Comparison of ENCODE assay signal across 13 cellular contexts in genomic region chr9:36935768-36936497, GRCh38.
DNase-seq lines count a peak whose midpoint lies in the region; ATAC-seq, FAIRE-seq and TF ChIP-seq lines count a peak whose summit lies in the region.
"Had no signal": no experiment of that assay in that cellular context is flagged by ENCODE, and none has a peak within 500 bp of the region (broad histone marks: within the 10 kb centered on the region; RNA-seq: fewer than 3 reads in every experiment).

No MANE protein-coding gene starts in this region.

- POLR2A ChIA-PET in activated CD4-positive, alpha-beta T cell treated with anti-CD3 and anti-CD28 coated beads, Interleukin-2, amount 10 ng/mL, durations not matched to agents 7 days and 5 days (lab: Charles Lee) = no interaction called here

- no peak overlapping the region for H4K5ac ChIP-seq in H9 (ENCODE audit: insufficient read length, low read depth, low read length)

- no peaks in the 10 kb centered on the region for H3K27me3 ChIP-seq in vagina
- H3K27me3 ChIP-seq in H9 (ENCODE audit: insufficient read depth, low read length) = no peaks in the 10 kb centered on the region

- no peaks in the 10 kb centered on the region for H3K23me2 ChIP-seq in H9 (ENCODE audit: insufficient read length, low read depth, low read length, poor library complexity, severe bottlenecking)

- H4K8ac ChIP-seq in H9 (replicated peaks; ENCODE audit: insufficient read length, low read depth, low read length) = no peak overlapping the region

- no peak for ATAC-seq in activated CD8-positive, alpha-beta memory T cell treated with anti-CD3 and anti-CD28 coated beads, Interleukin-2, amount 10 ng/mL, durations not matched to agents 7 days and 5 days
- ATAC-seq in HG02623 (IDR thresholded peaks at IDR 0.05; ENCODE audit: unreplicated experiment) (peak; percentile 58), HG03558 (IDR thresholded peaks at IDR 0.05; ENCODE audit: extremely low read depth, unreplicated experiment) (peak; percentile 38)
- ATAC-seq: HepG2 had no signal

- TF ChIP-seq CTCF in vagina (IDR thresholded peaks at IDR 0.05) = no peak
- no peak for TF ChIP-seq CTCF in H9 (conservative IDR thresholded peaks at IDR 0.05)

- CTCF ChIA-PET in activated CD8-positive, alpha-beta memory T cell treated with anti-CD3 and anti-CD28 coated beads, Interleukin-2, amount 10 ng/mL, durations not matched to agents 7 days and 5 days (lab: Charles Lee) = interaction anchor here (1.3 kb wide), 1 partner anchor 9 kb away, joined by 3 read pairs; no protein-coding TSS in a partner anchor
- CTCF ChIA-PET in activated CD4-positive, alpha-beta T cell treated with anti-CD3 and anti-CD28 coated beads, Interleukin-2, amount 10 ng/mL, durations not matched to agents 7 days and 5 days (lab: Charles Lee) = interaction anchor here (1.2 kb wide), 1 partner anchor 32 kb away, joined by 4 read pairs; no protein-coding TSS in a partner anchor

- no peak overlapping the region for H2BK5ac ChIP-seq in H9 (ENCODE audit: insufficient read length, low read length)

- H3K9me3 Mint-ChIP-seq in activated CD8-positive, alpha-beta memory T cell treated with anti-CD3 and anti-CD28 coated beads, Interleukin-2, amount 10 ng/mL, durations not matched to agents 7 days and 5 days (ENCODE audit: low read depth) = peaks cover 1% of the 10 kb centered on the region
- H3K9me3 Mint-ChIP-seq in activated CD4-positive, alpha-beta T cell treated with anti-CD3 and anti-CD28 coated beads, Interleukin-2, amount 10 ng/mL, durations not matched to agents 7 days and 5 days = no peaks in the 10 kb centered on the region
- peaks cover 3 to 8% of the 10 kb centered on the region in 2 experiments; a peak in 2 of 5 replicates for H3K9me3 Mint-ChIP-seq in H9

- WGBS in H9 (ENCODE audit: extremely low coverage, insufficient read length, low lambda C conversion rate) = no CpG with 5 or more reads among the region's 9 CpGs

- peaks cover 11% of the 10 kb centered on the region for H3K4me1 Mint-ChIP-seq in activated CD8-positive, alpha-beta memory T cell treated with anti-CD3 and anti-CD28 coated beads, Interleukin-2, amount 10 ng/mL, durations not matched to agents 7 days and 5 days
- no peaks in the 10 kb centered on the region for H3K4me1 Mint-ChIP-seq in activated CD4-positive, alpha-beta T cell treated with anti-CD3 and anti-CD28 coated beads, Interleukin-2, amount 10 ng/mL, durations not matched to agents 7 days and 5 days
- peaks cover 20 to 34% of the 10 kb centered on the region in 2 experiments for H3K4me1 Mint-ChIP-seq in H9
- H3K4me1 Mint-ChIP-seq: activated naive CD8-positive, alpha-beta T cell treated with anti-CD3 and anti-CD28 coated beads for 36 hours had no signal

- no peak overlapping the region for H2BK120ac ChIP-seq in H9 (ENCODE audit: low read depth, low read length, poor library complexity, severe bottlenecking)

- no peak overlapping the region for H3K18ac ChIP-seq in H9 (ENCODE audit: insufficient read length, low read depth, low read length)

- H3K4me3 ChIP-seq in vagina = no peak overlapping the region

- no peak overlapping the region for H3K23ac ChIP-seq in H9 (ENCODE audit: insufficient read length, low read depth, low read length)

- H3K4me2 ChIP-seq in H9 (ENCODE audit: insufficient read depth, insufficient read length, low read length) = no peak overlapping the region

- no peak overlapping the region for H4K91ac ChIP-seq in H9 (ENCODE audit: insufficient read length, low read depth, low read length)

- no peak overlapping the region for H3K56ac ChIP-seq in H9 (ENCODE audit: insufficient read length, low read depth, low read length)

- no peak overlapping the region for H2BK12ac ChIP-seq in H9 (ENCODE audit: insufficient read length, low read depth, low read length)

- no peak overlapping the region for H2BK20ac ChIP-seq in H9 (ENCODE audit: low read depth, low read length, poor library complexity, severe bottlenecking)

- H4K20me1 ChIP-seq in H9 (ENCODE audit: control insufficient read depth, insufficient read depth, insufficient read length) = no peaks in the 10 kb centered on the region

- H2BK15ac ChIP-seq in H9 (ENCODE audit: low read depth, low read length) = no peak overlapping the region

- peak; percentile 35 for DNase-seq in activated CD8-positive, alpha-beta memory T cell treated with anti-CD3 and anti-CD28 coated beads for 24 hours
- no peak for DNase-seq in activated CD8-positive, alpha-beta memory T cell treated with anti-CD3 and anti-CD28 coated beads, Interleukin-2, amount 10 ng/mL, durations not matched to agents 7 days and 5 days
- DNase-seq in vagina (ENCODE audit: extremely low spot score in 2 of 2) (peak; percentile 67 to 77), frontal cortex (ENCODE audit: low spot score in 2 of 2) (no peak), H9 (no peak)
- DNase-seq in activated CD4-positive, alpha-beta T cell treated with anti-CD3 and anti-CD28 coated beads, Interleukin-2, amount 10 ng/mL, durations not matched to agents 7 days and 5 days = no peak
- DNase-seq: activated naive CD8-positive, alpha-beta T cell treated with anti-CD3 and anti-CD28 coated beads for 36 hours; dermis blood vessel endothelial cell; glutamatergic neuron had no signal

- H3K14ac ChIP-seq in H9 (ENCODE audit: insufficient read depth, low read length) = no peak overlapping the region; the same call in 1 of the 2 replicates

- H3K79me2 ChIP-seq in H9 (ENCODE audit: insufficient read depth, low read length) = no peaks in the 10 kb centered on the region

- TF ChIP-seq POLR2A in vagina (IDR thresholded peaks at IDR 0.05) = no peak

- H2AFZ ChIP-seq in H9 (ENCODE audit: low read length) = no peak overlapping the region

- no peak overlapping the region for H3K4me3 Mint-ChIP-seq in activated CD8-positive, alpha-beta memory T cell treated with anti-CD3 and anti-CD28 coated beads, Interleukin-2, amount 10 ng/mL, durations not matched to agents 7 days and 5 days
- no peak overlapping the region for H3K4me3 Mint-ChIP-seq in activated CD4-positive, alpha-beta T cell treated with anti-CD3 and anti-CD28 coated beads, Interleukin-2, amount 10 ng/mL, durations not matched to agents 7 days and 5 days
- H3K4me3 Mint-ChIP-seq in H9 = no peak overlapping the region
- H3K4me3 Mint-ChIP-seq: activated naive CD8-positive, alpha-beta T cell treated with anti-CD3 and anti-CD28 coated beads for 36 hours had no signal

- H3K9ac ChIP-seq in H9 (ENCODE audit: extremely low read depth, insufficient read length, low read length) = no peak overlapping the region

- H3K9me3 ChIP-seq in vagina (no peaks in the 10 kb centered on the region), H9 (ENCODE audit: control insufficient read depth, low read depth, low read length) (no peaks in the 10 kb centered on the region)

- no peak overlapping the region for H3K27ac ChIP-seq in vagina
- H3K27ac ChIP-seq in H9 (ENCODE audit: insufficient read length, low read depth, low read length) = no peak overlapping the region

- no peak overlapping the region for H3T11ph ChIP-seq in H9 (ENCODE audit: low read length)

- no peaks in the 10 kb centered on the region for H3K36me3 Mint-ChIP-seq in activated CD8-positive, alpha-beta memory T cell treated with anti-CD3 and anti-CD28 coated beads, Interleukin-2, amount 10 ng/mL, durations not matched to agents 7 days and 5 days
- no peaks in the 10 kb centered on the region for H3K36me3 Mint-ChIP-seq in activated CD4-positive, alpha-beta T cell treated with anti-CD3 and anti-CD28 coated beads, Interleukin-2, amount 10 ng/mL, durations not matched to agents 7 days and 5 days (ENCODE audit: low read depth)
- peaks cover 0 to 3% (median 0%) of the 10 kb centered on the region in 3 experiments; a peak in 1 of 7 replicates for H3K36me3 Mint-ChIP-seq in H9 (ENCODE audit: insufficient read depth in 1 of 3, low read depth in 3 of 3)
- H3K36me3 Mint-ChIP-seq: activated naive CD8-positive, alpha-beta T cell treated with anti-CD3 and anti-CD28 coated beads for 36 hours had no signal

- H3K4me1 ChIP-seq in vagina (no peaks in the 10 kb centered on the region), H9 (ENCODE audit: insufficient read depth, low read length) (peaks cover 3% of the 10 kb centered on the region; the same call in 1 of the 2 replicates)

- H3K4ac ChIP-seq in H9 (ENCODE audit: low read depth, low read length) = no peak overlapping the region

- H3K36me3 ChIP-seq in vagina = no peaks in the 10 kb centered on the region

- no peak overlapping the region for H3K27ac Mint-ChIP-seq in activated CD8-positive, alpha-beta memory T cell treated with anti-CD3 and anti-CD28 coated beads, Interleukin-2, amount 10 ng/mL, durations not matched to agents 7 days and 5 days
- no peak overlapping the region for H3K27ac Mint-ChIP-seq in activated CD4-positive, alpha-beta T cell treated with anti-CD3 and anti-CD28 coated beads, Interleukin-2, amount 10 ng/mL, durations not matched to agents 7 days and 5 days
- no peak overlapping the region for H3K27ac Mint-ChIP-seq in H9
- H3K27ac Mint-ChIP-seq: activated naive CD8-positive, alpha-beta T cell treated with anti-CD3 and anti-CD28 coated beads for 36 hours had no signal

- intact Hi-C loops in vagina (cut with DNase I) = no loop called here

- FAIRE-seq in frontal cortex (lab: Jason Lieb, UNC) = no peak
- FAIRE-seq: A204.1, HepG2 had no signal

- H3K79me1 ChIP-seq in H9 (ENCODE audit: insufficient read depth, low read depth, low read length, poor library complexity, severe bottlenecking) = no peaks in the 10 kb centered on the region

- peaks cover 17% of the 10 kb centered on the region for H3K27me3 Mint-ChIP-seq in activated CD8-positive, alpha-beta memory T cell treated with anti-CD3 and anti-CD28 coated beads, Interleukin-2, amount 10 ng/mL, durations not matched to agents 7 days and 5 days
- peaks cover 11% of the 10 kb centered on the region for H3K27me3 Mint-ChIP-seq in activated CD4-positive, alpha-beta T cell treated with anti-CD3 and anti-CD28 coated beads, Interleukin-2, amount 10 ng/mL, durations not matched to agents 7 days and 5 days
- H3K27me3 Mint-ChIP-seq in H9 (ENCODE audit: low read depth) = peaks cover 9% of the 10 kb centered on the region

- no peak overlapping the region for H2AK5ac ChIP-seq in H9 (ENCODE audit: insufficient read length, low read length)

Comparison
In these comparisons a context has a peak if more than half of its experiments do, and no peak if none do; other contexts are left out.
1. DNase-seq: peak in activated CD8-positive, alpha-beta memory T cell treated with anti-CD3 and anti-CD28 coated beads for 24 hours (single experiment) and vagina (2 of 2); none in activated CD8-positive, alpha-beta memory T cell treated with anti-CD3 and anti-CD28 coated beads, Interleukin-2, amount 10 ng/mL, durations not matched to agents 7 days and 5 days (single experiment), activated CD4-positive, alpha-beta T cell treated with anti-CD3 and anti-CD28 coated beads, Interleukin-2, amount 10 ng/mL, durations not matched to agents 7 days and 5 days (single experiment), frontal cortex (0 of 2) and H9 (single experiment).